9 cellular contexts compared by ENCODE assay signal in the genomic region with DNA sequence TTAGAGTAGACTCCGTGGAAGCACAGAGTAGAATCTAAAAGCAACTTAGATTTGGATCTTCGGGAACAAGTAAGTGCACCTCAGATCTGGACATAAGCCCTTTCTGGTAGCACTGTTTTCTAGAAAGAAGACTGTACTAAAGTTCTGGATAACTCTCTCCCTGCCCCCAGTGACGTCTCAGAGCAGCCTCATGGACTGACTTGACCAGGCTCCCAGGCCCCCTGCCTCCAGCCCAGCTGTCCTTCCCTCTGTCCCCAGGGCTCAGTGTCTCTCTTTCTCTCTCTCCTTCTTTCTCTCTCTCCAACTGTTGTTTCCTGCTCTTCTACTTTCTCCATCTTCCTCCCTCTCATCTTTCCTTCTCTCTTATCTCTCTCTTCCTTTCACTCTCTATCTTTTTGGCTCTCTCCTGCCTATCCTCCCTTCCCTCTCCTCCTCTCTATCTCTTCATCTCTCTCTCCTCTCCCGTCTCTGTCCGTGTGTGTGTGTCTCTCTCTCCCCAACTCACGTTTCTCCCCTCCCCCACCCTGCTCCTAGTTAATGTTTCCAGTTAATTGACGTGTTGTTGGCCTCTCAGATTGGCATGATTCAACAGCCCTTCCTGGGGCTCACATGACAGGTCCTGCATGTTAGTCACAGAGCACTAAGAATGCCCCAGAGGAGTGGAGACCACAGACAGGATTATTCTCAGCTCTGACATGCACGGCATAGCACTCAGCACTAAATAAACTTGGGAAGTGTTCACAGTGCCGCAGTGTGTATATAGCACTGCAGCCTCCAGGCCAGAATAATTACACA.
DNase-seq lines count a peak whose midpoint lies in the region; ATAC-seq and TF ChIP-seq lines count a peak whose summit lies in the region.
"Had no signal": no experiment of that assay in that cellular context is flagged by ENCODE, and none has a peak within 500 bp of the region (broad histone marks: within the 10 kb centered on the region; RNA-seq: fewer than 3 reads in every experiment).

No MANE protein-coding gene starts in this region.

- no peaks in the 10 kb centered on the region for H3K79me2 ChIP-seq in smooth muscle cell (ENCODE audit: low read depth)

- H3K36me3 ChIP-seq in adipocyte (ENCODE audit: control insufficient read depth, insufficient read depth, low read length, severe bottlenecking) (no peaks in the 10 kb centered on the region), smooth muscle cell (ENCODE audit: low read depth) (no peaks in the 10 kb centered on the region)

- H3K4me3 ChIP-seq in adipocyte (ENCODE audit: low read length) (no peak overlapping the region), smooth muscle cell (no peak overlapping the region)

- no peak overlapping the region for H3K9ac ChIP-seq in adipocyte (ENCODE audit: low read length)
- peak overlapping the region; percentile 76 for H3K9ac ChIP-seq in smooth muscle cell (ENCODE audit: low read depth)

- H3K9me3 ChIP-seq in adipocyte (ENCODE audit: control insufficient read depth, low read length) (no peaks in the 10 kb centered on the region), smooth muscle cell (replicated peaks; ENCODE audit: low read depth) (no peaks in the 10 kb centered on the region)

- H3F3A ChIP-seq in smooth muscle cell (ENCODE audit: low read depth): peaks cover 5% of the 10 kb centered on the region

- peaks cover 21% of the 10 kb centered on the region for H3K4me1 ChIP-seq in adipocyte (ENCODE audit: control insufficient read depth, insufficient read depth, low read length)
- peaks cover 3% of the 10 kb centered on the region for H3K4me1 ChIP-seq in smooth muscle cell (ENCODE audit: low read depth)

- peak overlapping the region; percentile 16 for H2AFZ ChIP-seq in smooth muscle cell (ENCODE audit: low read depth)

- intact Hi-C loops in posterior vena cava (cut with DNase I): no loop called here

- DNase-seq in H4 (ENCODE audit: low spot score) (peak; percentile 95), adipocyte (ENCODE audit: low read depth) (peak; percentile 73), islet precursor cell (peak; percentile 83), smooth muscle cell (lab: John Stamatoyannopoulos, UW; ENCODE audit: unreplicated experiment) (peak; percentile 26), posterior vena cava (ENCODE audit: low spot score) (no peak)
- no peak for DNase-seq in activated CD4-positive, CD25-positive, alpha-beta regulatory T cell treated with anti-CD3 and anti-CD28 coated beads, Interleukin-2, amount 50 U/mL, for 72 hours
- DNase-seq: NCI-H1436 had no signal

- H3K4me2 ChIP-seq in smooth muscle cell: peak overlapping the region; percentile 44

- H3K27ac ChIP-seq in smooth muscle cell (ENCODE audit: low read depth): peak overlapping the region; percentile 83

- H3K27me3 ChIP-seq in adipocyte (replicated peaks; ENCODE audit: control insufficient read depth, insufficient read depth, low read length) (no peaks in the 10 kb centered on the region), smooth muscle cell (ENCODE audit: low read depth) (no peaks in the 10 kb centered on the region)

- no peak for TF ChIP-seq CTCF in smooth muscle cell (IDR thresholded peaks at IDR 0.05; ENCODE audit: borderline replicate concordance, insufficient read depth, poor library complexity, severe bottlenecking)

- ATAC-seq in GM19324 (IDR thresholded peaks at IDR 0.05; ENCODE audit: low FRiP score, unreplicated experiment) (no peak), GM19395 (IDR thresholded peaks at IDR 0.05; ENCODE audit: unreplicated experiment) (no peak)

- WGBS in smooth muscle cell (ENCODE audit: low lambda C conversion rate): 26% methylated on average over 9 of the region's 9 CpGs

- no peaks in the 10 kb centered on the region for H4K20me1 ChIP-seq in smooth muscle cell (ENCODE audit: low read depth)

Comparison
In these comparisons a context has a peak if more than half of its experiments do, and no peak if none do; other contexts are left out.
1. DNase-seq: peak in H4 (single experiment), adipocyte (single experiment), islet precursor cell (single experiment) and smooth muscle cell (single experiment); none in activated CD4-positive, CD25-positive, alpha-beta regulatory T cell treated with anti-CD3 and anti-CD28 coated beads, Interleukin-2, amount 50 U/mL, for 72 hours (single experiment) and posterior vena cava (single experiment).